ENCODE assay signal across 1 cellular context in the genomic region with DNA sequence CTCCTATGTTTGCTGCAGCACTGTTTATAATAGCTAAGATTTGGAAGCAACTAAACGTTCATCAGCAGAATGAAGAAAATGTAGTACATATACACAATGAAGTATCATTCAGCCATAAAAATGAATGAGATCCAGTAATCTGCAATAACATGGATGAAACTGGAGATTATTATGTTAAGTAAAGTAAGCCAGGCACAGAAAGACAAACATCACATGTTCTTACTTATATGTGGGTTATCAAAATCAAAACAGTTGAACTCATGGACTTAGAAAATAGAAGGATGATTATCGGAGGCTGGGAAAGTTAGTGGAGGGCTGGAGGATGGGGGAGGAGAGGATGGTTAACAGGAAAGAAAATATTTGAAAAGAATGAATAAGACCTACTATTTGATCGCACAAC.
TF ChIP-seq lines count a peak whose summit lies in the region.

No MANE protein-coding gene starts in this region.

TF ChIP-seq in HEK293, 187 proteins besides CTCF, POLR2A, EP300 and RAD21 (continued from another document and continues in another):
- TF ChIP-seq, protein P1, sequence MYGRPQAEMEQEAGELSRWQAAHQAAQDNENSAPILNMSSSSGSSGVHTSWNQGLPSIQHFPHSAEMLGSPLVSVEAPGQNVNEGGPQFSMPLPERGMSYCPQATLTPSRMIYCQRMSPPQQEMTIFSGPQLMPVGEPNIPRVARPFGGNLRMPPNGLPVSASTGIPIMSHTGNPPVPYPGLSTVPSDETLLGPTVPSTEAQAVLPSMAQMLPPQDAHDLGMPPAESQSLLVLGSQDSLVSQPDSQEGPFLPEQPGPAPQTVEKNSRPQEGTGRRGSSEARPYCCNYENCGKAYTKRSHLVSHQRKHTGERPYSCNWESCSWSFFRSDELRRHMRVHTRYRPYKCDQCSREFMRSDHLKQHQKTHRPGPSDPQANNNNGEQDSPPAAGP (tag by site-specific recombination; IDR thresholded peaks at IDR 0.05), result no peak
- TF ChIP-seq BCL11B (tag by site-specific recombination; IDR thresholded peaks at IDR 0.05; ENCODE audit: low read depth) (no peak), ZNF121 (tag by site-specific recombination; IDR thresholded peaks at IDR 0.05) (no peak), ZSCAN30 (tag by site-specific recombination; IDR thresholded peaks at IDR 0.05) (no peak), ZNF302 (tag by site-specific recombination; IDR thresholded peaks at IDR 0.05; ENCODE audit: low read depth) (no peak), ZBTB7A (tag by site-specific recombination; IDR thresholded peaks at IDR 0.05; ENCODE audit: low read depth) (no peak), ZFHX2 (tag by site-specific recombination; conservative IDR thresholded peaks at IDR 0.05) (no peak), ZNF19 (tag by site-specific recombination; IDR thresholded peaks at IDR 0.05; ENCODE audit: low read depth) (no peak), BCL11A (tag by site-specific recombination; IDR thresholded peaks at IDR 0.05; ENCODE audit: low read depth) (peak; percentile 86), ZNF610 (tag by site-specific recombination; IDR thresholded peaks at IDR 0.05; ENCODE audit: borderline replicate concordance) (no peak), ZNF658 (tag by site-specific recombination; IDR thresholded peaks at IDR 0.05) (no peak), OVOL3 (tag by site-specific recombination; IDR thresholded peaks at IDR 0.05) (peak; percentile 94), SETDB1 (IDR thresholded peaks at IDR 0.05; ENCODE audit: insufficient read length, low read length) (peak; percentile 34), ZNF791 (tag by site-specific recombination; IDR thresholded peaks at IDR 0.05) (no peak), ZNF138 (tag by site-specific recombination; IDR thresholded peaks at IDR 0.05; ENCODE audit: borderline replicate concordance) (no peak), ZNF561 (tag by site-specific recombination; IDR thresholded peaks at IDR 0.05; ENCODE audit: borderline replicate concordance) (no peak), ZNF169 (tag by site-specific recombination; IDR thresholded peaks at IDR 0.05) (no peak), RBAK (tag by site-specific recombination; IDR thresholded peaks at IDR 0.05) (no peak), ZNF416 (tag by site-specific recombination; IDR thresholded peaks at IDR 0.05) (no peak), MEIS1 (CRISPR knock-in tag; IDR thresholded peaks at IDR 0.05; ENCODE audit: borderline replicate concordance) (no peak), ZNF24 (tag by site-specific recombination; IDR thresholded peaks at IDR 0.05) (no peak), KLF9 (tag by site-specific recombination; IDR thresholded peaks at IDR 0.05; ENCODE audit: low read depth) (no peak), ZFP69B (tag by site-specific recombination; IDR thresholded peaks at IDR 0.05) (no peak), HOXD13 (CRISPR knock-in tag; IDR thresholded peaks at IDR 0.05; ENCODE audit: borderline replicate concordance) (no peak), ZFP3 (tag by site-specific recombination; IDR thresholded peaks at IDR 0.05; ENCODE audit: low read depth) (no peak), ZNF214 (tag by site-specific recombination; IDR thresholded peaks at IDR 0.05; ENCODE audit: borderline replicate concordance) (no peak), ZEB2 (tag by site-specific recombination; IDR thresholded peaks at IDR 0.05) (peak; percentile 95), ZNF521 (tag by site-specific recombination; IDR thresholded peaks at IDR 0.05) (no peak), ZNF16 (tag by site-specific recombination; IDR thresholded peaks at IDR 0.05; ENCODE audit: low read depth) (no peak), MYNN (tag by site-specific recombination; IDR thresholded peaks at IDR 0.05; ENCODE audit: borderline replicate concordance) (no peak), ZNF341 (tag by site-specific recombination; IDR thresholded peaks at IDR 0.05; ENCODE audit: low read depth) (no peak), MZF1 (tag by site-specific recombination; IDR thresholded peaks at IDR 0.05; ENCODE audit: borderline replicate concordance) (0 out of 2 replicates have a peak, but pooled peaks have one; percentile 35), ZNF157 (tag by site-specific recombination; IDR thresholded peaks at IDR 0.05) (no peak), ZNF585B (tag by site-specific recombination; IDR thresholded peaks at IDR 0.05) (no peak)
- TF ChIP-seq, protein P2, sequence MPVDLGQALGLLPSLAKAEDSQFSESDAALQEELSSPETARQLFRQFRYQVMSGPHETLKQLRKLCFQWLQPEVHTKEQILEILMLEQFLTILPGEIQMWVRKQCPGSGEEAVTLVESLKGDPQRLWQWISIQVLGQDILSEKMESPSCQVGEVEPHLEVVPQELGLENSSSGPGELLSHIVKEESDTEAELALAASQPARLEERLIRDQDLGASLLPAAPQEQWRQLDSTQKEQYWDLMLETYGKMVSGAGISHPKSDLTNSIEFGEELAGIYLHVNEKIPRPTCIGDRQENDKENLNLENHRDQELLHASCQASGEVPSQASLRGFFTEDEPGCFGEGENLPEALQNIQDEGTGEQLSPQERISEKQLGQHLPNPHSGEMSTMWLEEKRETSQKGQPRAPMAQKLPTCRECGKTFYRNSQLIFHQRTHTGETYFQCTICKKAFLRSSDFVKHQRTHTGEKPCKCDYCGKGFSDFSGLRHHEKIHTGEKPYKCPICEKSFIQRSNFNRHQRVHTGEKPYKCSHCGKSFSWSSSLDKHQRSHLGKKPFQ (tag by site-specific recombination; IDR thresholded peaks at IDR 0.05), result peak; percentile 58; the same call in 1 of the 2 replicates
- TF ChIP-seq, protein P3, sequence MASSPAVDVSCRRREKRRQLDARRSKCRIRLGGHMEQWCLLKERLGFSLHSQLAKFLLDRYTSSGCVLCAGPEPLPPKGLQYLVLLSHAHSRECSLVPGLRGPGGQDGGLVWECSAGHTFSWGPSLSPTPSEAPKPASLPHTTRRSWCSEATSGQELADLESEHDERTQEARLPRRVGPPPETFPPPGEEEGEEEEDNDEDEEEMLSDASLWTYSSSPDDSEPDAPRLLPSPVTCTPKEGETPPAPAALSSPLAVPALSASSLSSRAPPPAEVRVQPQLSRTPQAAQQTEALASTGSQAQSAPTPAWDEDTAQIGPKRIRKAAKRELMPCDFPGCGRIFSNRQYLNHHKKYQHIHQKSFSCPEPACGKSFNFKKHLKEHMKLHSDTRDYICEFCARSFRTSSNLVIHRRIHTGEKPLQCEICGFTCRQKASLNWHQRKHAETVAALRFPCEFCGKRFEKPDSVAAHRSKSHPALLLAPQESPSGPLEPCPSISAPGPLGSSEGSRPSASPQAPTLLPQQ (tag by site-specific recombination; IDR thresholded peaks at IDR 0.05), result peak; percentile 37; the same call in 1 of the 2 replicates
- TF ChIP-seq, protein P4, sequence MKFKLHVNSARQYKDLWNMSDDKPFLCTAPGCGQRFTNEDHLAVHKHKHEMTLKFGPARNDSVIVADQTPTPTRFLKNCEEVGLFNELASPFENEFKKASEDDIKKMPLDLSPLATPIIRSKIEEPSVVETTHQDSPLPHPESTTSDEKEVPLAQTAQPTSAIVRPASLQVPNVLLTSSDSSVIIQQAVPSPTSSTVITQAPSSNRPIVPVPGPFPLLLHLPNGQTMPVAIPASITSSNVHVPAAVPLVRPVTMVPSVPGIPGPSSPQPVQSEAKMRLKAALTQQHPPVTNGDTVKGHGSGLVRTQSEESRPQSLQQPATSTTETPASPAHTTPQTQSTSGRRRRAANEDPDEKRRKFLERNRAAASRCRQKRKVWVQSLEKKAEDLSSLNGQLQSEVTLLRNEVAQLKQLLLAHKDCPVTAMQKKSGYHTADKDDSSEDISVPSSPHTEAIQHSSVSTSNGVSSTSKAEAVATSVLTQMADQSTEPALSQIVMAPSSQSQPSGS (tag by site-specific recombination; IDR thresholded peaks at IDR 0.05; ENCODE audit: low read depth), result peak; percentile 46
- TF ChIP-seq, protein P5, sequence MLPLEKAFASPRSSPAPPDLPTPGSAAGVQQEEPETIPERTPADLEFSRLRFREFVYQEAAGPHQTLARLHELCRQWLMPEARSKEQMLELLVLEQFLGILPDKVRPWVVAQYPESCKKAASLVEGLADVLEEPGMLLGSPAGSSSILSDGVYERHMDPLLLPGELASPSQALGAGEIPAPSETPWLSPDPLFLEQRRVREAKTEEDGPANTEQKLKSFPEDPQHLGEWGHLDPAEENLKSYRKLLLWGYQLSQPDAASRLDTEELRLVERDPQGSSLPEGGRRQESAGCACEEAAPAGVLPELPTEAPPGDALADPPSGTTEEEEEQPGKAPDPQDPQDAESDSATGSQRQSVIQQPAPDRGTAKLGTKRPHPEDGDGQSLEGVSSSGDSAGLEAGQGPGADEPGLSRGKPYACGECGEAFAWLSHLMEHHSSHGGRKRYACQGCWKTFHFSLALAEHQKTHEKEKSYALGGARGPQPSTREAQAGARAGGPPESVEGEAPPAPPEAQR (tag by site-specific recombination; IDR thresholded peaks at IDR 0.05), result no peak
- TF ChIP-seq, protein P6, sequence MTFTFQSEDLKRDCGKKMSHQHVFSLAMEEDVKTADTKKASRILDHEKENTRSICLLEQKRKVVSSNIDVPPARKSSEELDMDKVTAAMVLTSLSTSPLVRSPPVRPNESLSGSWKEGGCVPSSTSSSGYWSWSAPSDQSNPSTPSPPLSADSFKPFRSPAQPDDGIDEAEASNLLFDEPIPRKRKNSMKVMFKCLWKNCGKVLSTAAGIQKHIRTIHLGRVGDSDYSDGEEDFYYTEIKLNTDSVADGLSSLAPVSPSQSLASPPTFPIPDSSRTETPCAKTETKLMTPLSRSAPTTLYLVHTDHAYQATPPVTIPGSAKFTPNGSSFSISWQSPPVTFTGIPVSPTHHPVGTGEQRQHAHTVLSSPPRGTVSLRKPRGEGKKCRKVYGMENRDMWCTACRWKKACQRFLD (tag by site-specific recombination; IDR thresholded peaks at IDR 0.05), result no peak
- TF ChIP-seq, protein P7, sequence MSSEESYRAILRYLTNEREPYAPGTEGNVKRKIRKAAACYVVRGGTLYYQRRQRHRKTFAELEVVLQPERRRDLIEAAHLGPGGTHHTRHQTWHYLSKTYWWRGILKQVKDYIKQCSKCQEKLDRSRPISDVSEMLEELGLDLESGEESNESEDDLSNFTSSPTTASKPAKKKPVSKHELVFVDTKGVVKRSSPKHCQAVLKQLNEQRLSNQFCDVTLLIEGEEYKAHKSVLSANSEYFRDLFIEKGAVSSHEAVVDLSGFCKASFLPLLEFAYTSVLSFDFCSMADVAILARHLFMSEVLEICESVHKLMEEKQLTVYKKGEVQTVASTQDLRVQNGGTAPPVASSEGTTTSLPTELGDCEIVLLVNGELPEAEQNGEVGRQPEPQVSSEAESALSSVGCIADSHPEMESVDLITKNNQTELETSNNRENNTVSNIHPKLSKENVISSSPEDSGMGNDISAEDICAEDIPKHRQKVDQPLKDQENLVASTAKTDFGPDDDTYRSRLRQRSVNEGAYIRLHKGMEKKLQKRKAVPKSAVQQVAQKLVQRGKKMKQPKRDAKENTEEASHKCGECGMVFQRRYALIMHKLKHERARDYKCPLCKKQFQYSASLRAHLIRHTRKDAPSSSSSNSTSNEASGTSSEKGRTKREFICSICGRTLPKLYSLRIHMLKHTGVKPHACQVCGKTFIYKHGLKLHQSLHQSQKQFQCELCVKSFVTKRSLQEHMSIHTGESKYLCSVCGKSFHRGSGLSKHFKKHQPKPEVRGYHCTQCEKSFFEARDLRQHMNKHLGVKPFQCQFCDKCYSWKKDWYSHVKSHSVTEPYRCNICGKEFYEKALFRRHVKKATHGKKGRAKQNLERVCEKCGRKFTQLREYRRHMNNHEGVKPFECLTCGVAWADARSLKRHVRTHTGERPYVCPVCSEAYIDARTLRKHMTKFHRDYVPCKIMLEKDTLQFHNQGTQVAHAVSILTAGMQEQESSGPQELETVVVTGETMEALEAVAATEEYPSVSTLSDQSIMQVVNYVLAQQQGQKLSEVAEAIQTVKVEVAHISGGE (tag by site-specific recombination; conservative IDR thresholded peaks at IDR 0.05; ENCODE audit: low read depth), result no peak
- TF ChIP-seq, protein P8, sequence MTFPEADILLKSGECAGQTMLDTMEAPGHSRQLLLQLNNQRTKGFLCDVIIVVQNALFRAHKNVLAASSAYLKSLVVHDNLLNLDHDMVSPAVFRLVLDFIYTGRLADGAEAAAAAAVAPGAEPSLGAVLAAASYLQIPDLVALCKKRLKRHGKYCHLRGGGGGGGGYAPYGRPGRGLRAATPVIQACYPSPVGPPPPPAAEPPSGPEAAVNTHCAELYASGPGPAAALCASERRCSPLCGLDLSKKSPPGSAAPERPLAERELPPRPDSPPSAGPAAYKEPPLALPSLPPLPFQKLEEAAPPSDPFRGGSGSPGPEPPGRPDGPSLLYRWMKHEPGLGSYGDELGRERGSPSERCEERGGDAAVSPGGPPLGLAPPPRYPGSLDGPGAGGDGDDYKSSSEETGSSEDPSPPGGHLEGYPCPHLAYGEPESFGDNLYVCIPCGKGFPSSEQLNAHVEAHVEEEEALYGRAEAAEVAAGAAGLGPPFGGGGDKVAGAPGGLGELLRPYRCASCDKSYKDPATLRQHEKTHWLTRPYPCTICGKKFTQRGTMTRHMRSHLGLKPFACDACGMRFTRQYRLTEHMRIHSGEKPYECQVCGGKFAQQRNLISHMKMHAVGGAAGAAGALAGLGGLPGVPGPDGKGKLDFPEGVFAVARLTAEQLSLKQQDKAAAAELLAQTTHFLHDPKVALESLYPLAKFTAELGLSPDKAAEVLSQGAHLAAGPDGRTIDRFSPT (tag by site-specific recombination; IDR thresholded peaks at IDR 0.05), result peak; percentile 85; the same call in 1 of the 2 replicates
- TF ChIP-seq, protein P9, sequence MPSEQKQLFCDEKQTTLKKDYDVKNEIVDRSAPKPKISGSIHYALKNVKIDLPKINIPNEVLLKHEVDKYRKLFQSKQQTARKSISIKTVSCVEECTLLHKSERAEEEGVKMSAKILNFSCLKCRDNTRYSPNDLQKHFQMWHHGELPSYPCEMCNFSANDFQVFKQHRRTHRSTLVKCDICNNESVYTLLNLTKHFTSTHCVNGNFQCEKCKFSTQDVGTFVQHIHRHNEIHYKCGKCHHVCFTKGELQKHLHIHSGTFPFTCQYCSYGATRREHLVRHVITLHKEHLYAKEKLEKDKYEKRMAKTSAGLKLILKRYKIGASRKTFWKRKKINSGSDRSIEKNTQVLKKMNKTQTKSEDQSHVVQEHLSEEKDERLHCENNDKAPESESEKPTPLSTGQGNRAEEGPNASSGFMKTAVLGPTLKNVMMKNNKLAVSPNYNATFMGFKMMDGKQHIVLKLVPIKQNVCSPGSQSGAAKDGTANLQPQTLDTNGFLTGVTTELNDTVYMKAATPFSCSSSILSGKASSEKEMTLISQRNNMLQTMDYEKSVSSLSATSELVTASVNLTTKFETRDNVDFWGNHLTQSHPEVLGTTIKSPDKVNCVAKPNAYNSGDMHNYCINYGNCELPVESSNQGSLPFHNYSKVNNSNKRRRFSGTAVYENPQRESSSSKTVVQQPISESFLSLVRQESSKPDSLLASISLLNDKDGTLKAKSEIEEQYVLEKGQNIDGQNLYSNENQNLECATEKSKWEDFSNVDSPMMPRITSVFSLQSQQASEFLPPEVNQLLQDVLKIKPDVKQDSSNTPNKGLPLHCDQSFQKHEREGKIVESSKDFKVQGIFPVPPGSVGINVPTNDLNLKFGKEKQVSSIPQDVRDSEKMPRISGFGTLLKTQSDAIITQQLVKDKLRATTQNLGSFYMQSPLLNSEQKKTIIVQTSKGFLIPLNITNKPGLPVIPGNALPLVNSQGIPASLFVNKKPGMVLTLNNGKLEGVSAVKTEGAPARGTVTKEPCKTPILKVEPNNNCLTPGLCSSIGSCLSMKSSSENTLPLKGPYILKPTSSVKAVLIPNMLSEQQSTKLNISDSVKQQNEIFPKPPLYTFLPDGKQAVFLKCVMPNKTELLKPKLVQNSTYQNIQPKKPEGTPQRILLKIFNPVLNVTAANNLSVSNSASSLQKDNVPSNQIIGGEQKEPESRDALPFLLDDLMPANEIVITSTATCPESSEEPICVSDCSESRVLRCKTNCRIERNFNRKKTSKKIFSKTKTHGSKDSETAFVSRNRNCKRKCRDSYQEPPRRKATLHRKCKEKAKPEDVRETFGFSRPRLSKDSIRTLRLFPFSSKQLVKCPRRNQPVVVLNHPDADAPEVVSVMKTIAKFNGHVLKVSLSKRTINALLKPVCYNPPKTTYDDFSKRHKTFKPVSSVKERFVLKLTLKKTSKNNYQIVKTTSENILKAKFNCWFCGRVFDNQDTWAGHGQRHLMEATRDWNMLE (tag by site-specific recombination; conservative IDR thresholded peaks at IDR 0.05; ENCODE audit: low read depth), result no peak
